ENCODE assay signal across 8 cellular contexts in the genomic region with DNA sequence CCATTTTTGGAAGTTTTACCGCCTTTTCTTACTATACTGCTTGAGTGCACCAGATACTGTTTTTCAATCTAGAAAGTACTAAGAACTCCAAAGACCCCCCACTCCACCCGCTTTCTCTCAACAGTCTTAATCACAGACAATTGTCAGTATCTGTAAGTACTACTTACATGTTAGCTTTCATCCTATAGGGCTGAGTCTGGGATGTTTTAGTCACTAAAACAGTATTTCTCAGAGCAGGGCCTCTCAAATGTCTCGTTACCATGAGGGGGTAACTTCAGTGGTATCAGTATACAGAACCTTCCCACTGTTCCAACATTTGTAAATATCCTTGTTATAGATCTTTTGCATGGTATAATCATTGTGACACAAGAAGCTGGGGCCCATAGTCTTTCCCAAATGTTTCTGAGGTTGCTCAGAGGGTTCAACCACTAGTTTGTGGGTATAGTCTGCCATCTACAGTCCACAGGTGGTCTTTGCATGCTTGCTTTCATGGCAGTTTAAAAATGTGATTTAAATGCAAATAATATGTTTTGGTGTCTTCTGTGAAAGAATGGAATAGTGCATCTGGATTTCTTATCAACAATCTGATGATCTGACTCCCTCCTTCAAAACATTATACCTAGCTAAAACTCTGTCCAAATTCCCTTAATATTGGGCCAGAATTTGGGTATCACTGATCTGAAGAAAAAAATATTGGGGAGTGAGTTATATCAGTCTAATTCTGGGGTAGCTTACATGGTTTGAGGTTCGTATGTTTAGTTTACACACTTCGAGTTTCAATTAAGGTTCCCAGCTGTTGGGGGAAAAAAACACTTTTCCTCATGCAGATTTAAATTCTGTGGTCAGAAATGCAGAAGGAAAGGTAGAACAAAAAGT. TPM values are rescaled to one million over a fixed set of nuclear protein-coding genes. Genes with fewer than 3 reads are reported as not detected.
DNase-seq lines count a peak whose midpoint lies in the region; ATAC-seq and TF ChIP-seq lines count a peak whose summit lies in the region.

No MANE protein-coding gene starts in this region.

- H3K27ac Mint-ChIP-seq in natural killer cell, result no peak overlapping the region
- no peak overlapping the region for H3K27ac Mint-ChIP-seq in activated T-helper 17 cell treated with anti-CD3 and anti-CD28 coated beads, Interleukin-2, amount 50 U/mL, for 72 hours

- ATAC-seq in esophagus mucosa (peak; percentile 75), natural killer cell (peak in 2 of 3 donors; percentile 53 to 54)
- ATAC-seq in activated T-helper 17 cell treated with anti-CD3 and anti-CD28 coated beads, Interleukin-2, amount 50 U/mL, for 72 hours (replicated peaks), result no peak

- 69 to 76% methylated on average over 5 of the region's 5 CpGs for WGBS in lower leg skin, 2 donors

- no peak overlapping the region for H3K4me3 Mint-ChIP-seq in natural killer cell
- H3K4me3 Mint-ChIP-seq in activated T-helper 17 cell treated with anti-CD3 and anti-CD28 coated beads, Interleukin-2, amount 50 U/mL, for 72 hours, result no peak overlapping the region

- peak; percentile 72 to 85 for DNase-seq in AML-193 (lab: John Stamatoyannopoulos, UW)
- DNase-seq in GM12864 (ENCODE audit: low read depth), result no peak
- peak; percentile 52 for DNase-seq in LoVo (ENCODE audit: low spot score)
- DNase-seq in SK-N-DZ (ENCODE audit: low spot score), result peak; percentile 59
- DNase-seq in natural killer cell, result no peak
- DNase-seq in lower leg skin (ENCODE audit: low spot score in 2 of 2), result no peak

- no peaks in the 10 kb centered on the region for H3K36me3 Mint-ChIP-seq in natural killer cell
- no peaks in the 10 kb centered on the region for H3K36me3 Mint-ChIP-seq in activated T-helper 17 cell treated with anti-CD3 and anti-CD28 coated beads, Interleukin-2, amount 50 U/mL, for 72 hours (ENCODE audit: low read depth)

- H3K9me3 Mint-ChIP-seq in natural killer cell, result no peaks in the 10 kb centered on the region
- H3K9me3 Mint-ChIP-seq in activated T-helper 17 cell treated with anti-CD3 and anti-CD28 coated beads, Interleukin-2, amount 50 U/mL, for 72 hours, result peaks cover 4% of the 10 kb centered on the region

- TF ChIP-seq CTCF in GM12864 (IDR thresholded peaks at IDR 0.05; ENCODE audit: low read depth, low read length, missing control alignments), result peak; percentile 70
- peak; percentile 52 for TF ChIP-seq CTCF in natural killer cell (IDR thresholded peaks at IDR 0.05)
- no peak for TF ChIP-seq CTCF in lower leg skin (IDR thresholded peaks at IDR 0.05)

- no peaks in the 10 kb centered on the region for H3K4me1 Mint-ChIP-seq in natural killer cell
- H3K4me1 Mint-ChIP-seq in activated T-helper 17 cell treated with anti-CD3 and anti-CD28 coated beads, Interleukin-2, amount 50 U/mL, for 72 hours, result no peaks in the 10 kb centered on the region

- H3K4me3 ChIP-seq in GM12864 (ENCODE audit: low read depth, low read length) (no peak overlapping the region), lower leg skin (ENCODE audit: low read depth, poor library complexity, severe bottlenecking) (no peak overlapping the region)

- no peak for TF ChIP-seq POLR2A in lower leg skin (IDR thresholded peaks at IDR 0.05)

- peaks cover 8 to 13% of the 10 kb centered on the region in 2 donors for H3K27me3 Mint-ChIP-seq in natural killer cell (ENCODE audit: low read depth in 2 of 2)
- peaks cover 6% of the 10 kb centered on the region for H3K27me3 Mint-ChIP-seq in activated T-helper 17 cell treated with anti-CD3 and anti-CD28 coated beads, Interleukin-2, amount 50 U/mL, for 72 hours

- intact Hi-C loops in natural killer cell (cut with micrococcal nuclease), result no loop called here
- intact Hi-C loops in lower leg skin (cut with DNase I; ENCODE audit: low total_unique reads), result loop anchor here (10.0 kb wide), 1 partner anchor 566 kb away; no protein-coding TSS in a partner anchor

RNA-seq across cellular contexts. Expression of a gene that starts 18.0 kb away (rescaled TPM):
- 14.0 and 16.9 TPM in 2 replicates for polyA plus RNA-seq in SK-N-DZ (2014; cell fraction: cytosol; rRNA removed)
- polyA plus RNA-seq in SK-N-DZ (2014; cell fraction: nucleus; rRNA removed), result 24.3 and 29.4 TPM in 2 replicates
- total RNA-seq in esophagus mucosa, result 22.8 TPM
- 10 to 100 TPM; 30.5 to 44.0 (median 42.9) TPM for total RNA-seq in natural killer cell
- 10 to 100 TPM; 27.7 to 37.9 TPM for total RNA-seq in activated T-helper 17 cell treated with anti-CD3 and anti-CD28 coated beads, Interleukin-2, amount 50 U/mL, for 72 hours
- total RNA-seq in lower leg skin, result 10 to 100 TPM; 25.4 to 54.1 (median 31.2) TPM

Comparison
In these comparisons a context has a peak if more than half of its experiments do, and no peak if none do; other contexts are left out.
1. DNase-seq: peak in AML-193 (2 of 2), LoVo (single experiment) and SK-N-DZ (single experiment); none in GM12864 (single experiment), natural killer cell (single experiment) and lower leg skin (0 of 2).
2. CTCF ChIP-seq: peak in GM12864 (single experiment) and natural killer cell (single experiment); none in lower leg skin (0 of 3).